ENCODE assay signal across 19 cellular contexts in the genomic region with DNA sequence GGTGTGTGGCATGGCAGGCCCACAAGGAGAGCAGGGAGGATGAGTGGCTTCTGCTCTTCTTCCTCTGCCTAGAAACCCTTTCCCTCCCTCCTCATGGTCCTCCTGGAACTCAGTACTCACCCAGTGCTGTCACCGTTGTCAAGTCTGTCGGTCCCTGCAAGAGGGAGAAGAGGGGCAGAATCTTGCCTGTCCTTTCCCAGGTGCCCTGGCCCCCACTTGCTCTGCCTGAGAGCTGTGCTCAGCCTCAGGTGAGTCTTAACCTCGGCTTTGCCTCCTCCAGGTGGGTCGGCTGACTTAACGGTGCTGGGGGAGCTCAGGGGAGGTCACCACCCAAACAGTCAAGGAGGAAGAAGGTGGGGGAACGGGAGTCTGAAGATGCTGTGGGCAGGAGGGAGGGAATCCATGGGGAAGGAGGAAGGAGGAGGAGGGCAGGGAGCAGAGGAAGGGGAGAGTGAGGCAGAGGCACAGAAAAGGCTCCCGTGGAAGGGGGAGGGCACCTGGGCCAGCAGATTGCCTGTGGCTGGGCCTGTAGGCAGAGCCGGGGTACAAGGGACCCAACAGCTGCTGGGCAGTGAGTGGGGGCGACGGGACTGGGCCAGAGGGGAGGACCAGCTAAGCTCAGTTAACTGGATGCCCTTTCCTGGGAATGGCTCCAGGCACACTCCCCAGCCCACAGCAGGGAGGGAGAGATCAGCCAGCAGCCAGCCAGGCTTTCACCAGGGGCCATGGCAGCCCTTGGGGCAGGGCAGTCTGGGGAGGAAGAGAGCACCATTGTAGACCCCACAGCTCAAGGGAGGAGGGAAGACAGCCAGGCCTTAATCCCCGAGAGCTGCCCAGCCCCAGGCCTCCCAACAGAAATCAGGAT. TPM values are rescaled to one million over a fixed set of nuclear protein-coding genes. Genes with fewer than 3 reads are reported as not detected.
DNase-seq lines count a peak whose midpoint lies in the region; ATAC-seq, FAIRE-seq and TF ChIP-seq lines count a peak whose summit lies in the region.
"Had no signal": no experiment of that assay in that cellular context is flagged by ENCODE, and none has a peak within 500 bp of the region (broad histone marks: within the 10 kb centered on the region; RNA-seq: fewer than 3 reads in every experiment).

No MANE protein-coding gene starts in this region.

- POLR2A ChIA-PET in Panc1 (lab: Charles Lee) = no interaction called here
- POLR2A ChIA-PET in activated CD4-positive, alpha-beta memory T cell treated with anti-CD3 and anti-CD28 coated beads for 36 hours (lab: Charles Lee) = no interaction called here

- CTCF ChIA-PET in Panc1 (lab: Charles Lee) = no interaction called here
- CTCF ChIA-PET in activated CD4-positive, alpha-beta memory T cell treated with anti-CD3 and anti-CD28 coated beads for 36 hours (lab: Charles Lee) = no interaction called here

- no peak overlapping the region for H3K27ac ChIP-seq in CD4-positive, CD25-positive, alpha-beta regulatory T cell (ENCODE audit: insufficient read depth, low read length, poor library complexity, severe bottlenecking)
- no peak overlapping the region for H3K27ac ChIP-seq in Panc1 (ENCODE audit: low read length)
- H3K27ac ChIP-seq: gastroesophageal sphincter had no signal

- intact Hi-C loops in Panc1 (cut with micrococcal nuclease; ENCODE audit: unreplicated experiment) = no loop called here
- intact Hi-C loops in natural killer cell (cut with micrococcal nuclease) = no loop called here
- intact Hi-C loops in activated CD4-positive, alpha-beta memory T cell treated with anti-CD3 and anti-CD28 coated beads for 36 hours (cut with micrococcal nuclease) = no loop called here

- BruUV-seq in Panc1 (replicated peaks; lab: Mats Ljungman, UMichigan) = no TSS peak

- FAIRE-seq in frontal cortex (lab: Jason Lieb, UNC) = no peak
- FAIRE-seq: G401.6, urothelium cell line had no signal

- H3K9me3 ChIP-seq in CD4-positive, CD25-positive, alpha-beta regulatory T cell (ENCODE audit: control insufficient read depth in 2 of 2, low read length in 2 of 2) = no peaks in the 10 kb centered on the region
- no peaks in the 10 kb centered on the region for H3K9me3 ChIP-seq in Panc1 (ENCODE audit: control insufficient read depth, insufficient read depth, low read depth, low read length)
- H3K9me3 ChIP-seq: gastroesophageal sphincter had no signal

- no peaks in the 10 kb centered on the region for H3K36me3 ChIP-seq in CD4-positive, CD25-positive, alpha-beta regulatory T cell (ENCODE audit: control insufficient read depth, insufficient read depth, low read length)
- no peaks in the 10 kb centered on the region for H3K36me3 ChIP-seq in Panc1 (ENCODE audit: control insufficient read depth, insufficient read depth, low read length)

- H3K27ac Mint-ChIP-seq in CD4-positive, CD25-positive, alpha-beta regulatory T cell = peak overlapping the region in 2 of 3 donors; percentile 5 to 51
- H3K27ac Mint-ChIP-seq in natural killer cell = peak overlapping the region; percentile 81 to 90
- H3K27ac Mint-ChIP-seq in activated CD4-positive, alpha-beta memory T cell treated with anti-CD3 and anti-CD28 coated beads for 36 hours = no peak overlapping the region

- no peak for ATAC-seq in CD4-positive, CD25-positive, alpha-beta regulatory T cell (ENCODE audit: low read depth in 2 of 2)
- peak; percentile 23; the same call in 1 of the 2 replicates for ATAC-seq in Panc1
- ATAC-seq in natural killer cell = no peak
- ATAC-seq: activated naive CD4-positive, alpha-beta T cell treated with anti-CD3 and anti-CD28 coated beads, Interleukin-2, amount 50 U/mL, for 72 hours; gastroesophageal sphincter had no signal

- peaks cover 21% of the 10 kb centered on the region for H3K36me3 Mint-ChIP-seq in CD4-positive, CD25-positive, alpha-beta regulatory T cell
- H3K36me3 Mint-ChIP-seq in natural killer cell = no peaks in the 10 kb centered on the region
- H3K36me3 Mint-ChIP-seq in activated CD4-positive, alpha-beta memory T cell treated with anti-CD3 and anti-CD28 coated beads for 36 hours = no peaks in the 10 kb centered on the region
- H3K36me3 Mint-ChIP-seq: activated naive CD4-positive, alpha-beta T cell treated with anti-CD3 and anti-CD28 coated beads, Interleukin-2, amount 50 U/mL, for 72 hours had no signal

- no peaks in the 10 kb centered on the region for H3K9me3 Mint-ChIP-seq in CD4-positive, CD25-positive, alpha-beta regulatory T cell
- H3K9me3 Mint-ChIP-seq in natural killer cell = no peaks in the 10 kb centered on the region
- no peaks in the 10 kb centered on the region for H3K9me3 Mint-ChIP-seq in activated CD4-positive, alpha-beta memory T cell treated with anti-CD3 and anti-CD28 coated beads for 36 hours
- H3K9me3 Mint-ChIP-seq: activated naive CD4-positive, alpha-beta T cell treated with anti-CD3 and anti-CD28 coated beads, Interleukin-2, amount 50 U/mL, for 72 hours had no signal

- TF ChIP-seq CTCF in Panc1 (IDR thresholded peaks at IDR 0.05) (no peak), natural killer cell (IDR thresholded peaks at IDR 0.05) (no peak)

- in situ Hi-C loops in Panc1 (cut with HindIII; ENCODE audit: low pct_unique_long_range_greater_than_20kb, low sequenced_read_pairs) = no loop called here

- no peak overlapping the region for H3K4me3 ChIP-seq in CD4-positive, CD25-positive, alpha-beta regulatory T cell (ENCODE audit: low read depth, low read length)
- H3K4me3 ChIP-seq in Panc1 (ENCODE audit: low read depth in 2 of 2, low read length in 2 of 2) = no peak overlapping the region
- H3K4me3 ChIP-seq: gastroesophageal sphincter had no signal

- no peaks in the 10 kb centered on the region for H3K27me3 ChIP-seq in CD4-positive, CD25-positive, alpha-beta regulatory T cell (ENCODE audit: control insufficient read depth, insufficient read depth, low read length)
- H3K27me3 ChIP-seq in Panc1 (ENCODE audit: control insufficient read depth, insufficient read depth, low read length) = no peaks in the 10 kb centered on the region
- H3K27me3 ChIP-seq: gastroesophageal sphincter had no signal

- no peak overlapping the region for H3K4me3 Mint-ChIP-seq in CD4-positive, CD25-positive, alpha-beta regulatory T cell
- peak overlapping the region; percentile 13 for H3K4me3 Mint-ChIP-seq in natural killer cell
- H3K4me3 Mint-ChIP-seq in activated CD4-positive, alpha-beta memory T cell treated with anti-CD3 and anti-CD28 coated beads for 36 hours = no peak overlapping the region

- DNase-seq in CD4-positive, CD25-positive, alpha-beta regulatory T cell = no peak
- DNase-seq in Panc1 (ENCODE audit: low read depth, low spot score) (no peak), globus pallidus (ENCODE audit: low spot score) (peak; percentile 45), natural killer cell (no peak), NCI-H2081 (lab: John Stamatoyannopoulos, UW) (no peak), frontal cortex (ENCODE audit: low spot score in 2 of 2) (no peak), superior temporal gyrus (ENCODE audit: extremely low spot score) (no peak)
- DNase-seq in activated CD4-positive, alpha-beta memory T cell treated with anti-CD3 and anti-CD28 coated beads for 36 hours = no peak
- DNase-seq: activated CD4-positive, CD25-positive, alpha-beta regulatory T cell; activated T-cell treated with anti-CD3 and anti-CD28 coated beads for 4 hours; COR-L47; mesendoderm; NCI-H1092 treated with DMSO at 0.1 percent for 48 hours; NCI-H2171 treated with DMSO at 0.1 percent for 48 hours; stimulated activated naive CD4-positive, alpha-beta T cell treated with Interleukin-2 at 50 U/mL for 16 hours had no signal

- no peaks in the 10 kb centered on the region for H3K4me1 ChIP-seq in CD4-positive, CD25-positive, alpha-beta regulatory T cell (ENCODE audit: control insufficient read depth, insufficient read depth, low read length, poor library complexity, severe bottlenecking)
- no peaks in the 10 kb centered on the region; the same call in none of the 2 replicates for H3K4me1 ChIP-seq in Panc1 (ENCODE audit: control insufficient read depth, insufficient read depth, low read length)

- H3K4me1 Mint-ChIP-seq in CD4-positive, CD25-positive, alpha-beta regulatory T cell = peaks cover 0 to 5% (median under 1%) of the 10 kb centered on the region in 4 donors
- peaks cover 47% of the 10 kb centered on the region in 2 donors for H3K4me1 Mint-ChIP-seq in natural killer cell
- H3K4me1 Mint-ChIP-seq in activated CD4-positive, alpha-beta memory T cell treated with anti-CD3 and anti-CD28 coated beads for 36 hours (ENCODE audit: low read depth) = peaks cover 10% of the 10 kb centered on the region

- no peaks in the 10 kb centered on the region for H3K27me3 Mint-ChIP-seq in CD4-positive, CD25-positive, alpha-beta regulatory T cell
- H3K27me3 Mint-ChIP-seq in natural killer cell (ENCODE audit: low read depth in 2 of 2) = no peaks in the 10 kb centered on the region
- H3K27me3 Mint-ChIP-seq in activated CD4-positive, alpha-beta memory T cell treated with anti-CD3 and anti-CD28 coated beads for 36 hours = no peaks in the 10 kb centered on the region

RNA-seq across cellular contexts. Expression of gene CTNNBIP1, which starts 26.3 kb away (rescaled TPM):
- 9.6 TPM for total RNA-seq in CD4-positive, CD25-positive, alpha-beta regulatory T cell
- 1 to 10 TPM; 5.9 to 9.5 (median 8.4) TPM for polyA plus RNA-seq in CD4-positive, CD25-positive, alpha-beta regulatory T cell
- 36.9 TPM for total RNA-seq in Panc1 (2021; ENCODE audit: unreplicated experiment)
- 66.7 TPM for polyA plus RNA-seq in Panc1 (2012; ENCODE audit: insufficient read length)
- total RNA-seq in natural killer cell = 10 to 100 TPM; 26.4 to 31.0 (median 29.8) TPM
- 44.0 TPM for total RNA-seq in frontal cortex
- 10 to 100 TPM; 11.0 to 13.2 TPM for total RNA-seq in activated CD4-positive, alpha-beta memory T cell treated with anti-CD3 and anti-CD28 coated beads for 36 hours

RNA-seq across cellular contexts. Expression of gene LZIC, which starts 59.4 kb away (rescaled TPM):
- total RNA-seq in CD4-positive, CD25-positive, alpha-beta regulatory T cell = 23.6 TPM
- polyA plus RNA-seq in CD4-positive, CD25-positive, alpha-beta regulatory T cell = 10 to 100 TPM; 28.6 to 38.2 (median 33.4) TPM
- total RNA-seq in Panc1 (2021; ENCODE audit: unreplicated experiment) = 37.9 TPM
- polyA plus RNA-seq in Panc1 (2012; ENCODE audit: insufficient read length) = 16.9 TPM
- total RNA-seq in natural killer cell = 10 to 100 TPM; 19.5 to 21.9 (median 21.7) TPM
- total RNA-seq in frontal cortex = 82.3 TPM
- 10 to 100 TPM; 22.0 to 22.8 TPM for total RNA-seq in activated CD4-positive, alpha-beta memory T cell treated with anti-CD3 and anti-CD28 coated beads for 36 hours

RNA-seq across cellular contexts. Expression of gene NMNAT1, which starts 59.5 kb away (rescaled TPM):
- 3.8 TPM for total RNA-seq in CD4-positive, CD25-positive, alpha-beta regulatory T cell
- polyA plus RNA-seq in CD4-positive, CD25-positive, alpha-beta regulatory T cell = 1 to 10 TPM; 3.6 to 5.6 (median 4.3) TPM
- total RNA-seq in Panc1 (2021; ENCODE audit: unreplicated experiment) (7.6 TPM), natural killer cell (1 to 10 TPM; 2.6 to 4.7 (median 2.9) TPM), frontal cortex (9.0 TPM)
- 8.2 TPM for polyA plus RNA-seq in Panc1 (2012; ENCODE audit: insufficient read length)
- total RNA-seq in activated CD4-positive, alpha-beta memory T cell treated with anti-CD3 and anti-CD28 coated beads for 36 hours = 1 to 10 TPM; 7.8 to 9.9 TPM
